ENCODE assay signal across 25 cellular contexts in the genomic region with DNA sequence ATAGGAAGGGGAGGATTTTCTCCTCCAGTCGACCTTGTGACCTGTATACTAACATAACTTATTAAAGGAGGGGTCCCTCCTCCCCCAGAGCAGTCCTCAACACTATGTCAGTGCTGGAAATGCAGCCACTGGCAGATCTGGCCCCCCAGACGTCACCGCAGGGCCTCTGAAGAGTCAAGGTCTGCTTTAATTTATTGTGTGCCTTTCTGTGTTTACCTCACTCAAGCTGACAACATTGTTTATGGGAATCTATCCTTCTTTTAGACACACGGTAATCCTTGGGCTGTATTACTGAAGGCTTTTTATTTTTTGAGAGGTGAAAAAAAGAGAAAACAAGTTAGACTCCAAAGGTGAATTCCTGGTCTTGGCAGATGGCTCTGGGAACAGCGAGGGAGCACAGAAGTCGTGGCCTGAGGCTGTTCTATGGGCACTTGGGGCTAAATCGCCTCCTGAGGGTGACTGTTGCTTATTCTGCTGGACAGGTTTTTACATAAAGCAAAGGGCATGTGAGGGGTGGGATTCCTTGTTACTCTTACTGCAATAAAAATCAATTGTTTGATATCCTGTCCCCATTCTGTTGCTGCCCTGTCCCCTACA. TPM values are rescaled to one million over a fixed set of nuclear protein-coding genes. Genes with fewer than 3 reads are reported as not detected.
DNase-seq lines count a peak whose midpoint lies in the region; ATAC-seq, FAIRE-seq and TF ChIP-seq lines count a peak whose summit lies in the region.
"Had no signal": no experiment of that assay in that cellular context is flagged by ENCODE, and none has a peak within 500 bp of the region (broad histone marks: within the 10 kb centered on the region; RNA-seq: fewer than 3 reads in every experiment).

No MANE protein-coding gene starts in this region.

- intact Hi-C loops in PC-9 (cut with micrococcal nuclease; ENCODE audit: unreplicated experiment), result no loop called here

- H4K20me1 ChIP-seq in PC-9 (ENCODE audit: insufficient read depth), result no peaks in the 10 kb centered on the region

- H3K36me3 ChIP-seq in small intestine (ENCODE audit: control insufficient read depth in 2 of 2, insufficient read depth in 2 of 2, low read length in 2 of 2) (peaks cover 2 to 5% of the 10 kb centered on the region in 2 donors), PC-9 (ENCODE audit: low read depth) (no peaks in the 10 kb centered on the region)
- H3K36me3 ChIP-seq: HAP-1, SJCRH30 had no signal

- no peak overlapping the region for H2AFZ ChIP-seq in PC-9
- H2AFZ ChIP-seq: GM23338 had no signal

- ATAC-seq in left lobe of liver, result peak; percentile 52
- ATAC-seq in HG02938 (IDR thresholded peaks at IDR 0.05; ENCODE audit: unreplicated experiment), result no peak
- no peak for ATAC-seq in HG03521 (IDR thresholded peaks at IDR 0.05; ENCODE audit: unreplicated experiment)
- ATAC-seq: GM23338, PC-3, Right ventricle myocardium inferior had no signal

- H3F3A ChIP-seq in PC-9 (ENCODE audit: insufficient read depth, low read depth), result no peaks in the 10 kb centered on the region

- peak overlapping the region; percentile 52 for H3K27ac Mint-ChIP-seq in endothelial cell (ENCODE audit: unreplicated experiment)
- H3K27ac Mint-ChIP-seq: CD4-positive, alpha-beta memory T cell; GM23338 had no signal

- no peak overlapping the region for H3K4me2 ChIP-seq in PC-9
- H3K4me2 ChIP-seq: GM23338 had no signal

- DNase-seq in NCI-H69 (lab: John Stamatoyannopoulos, UW) (peak; percentile 18), endothelial cell (ENCODE audit: low spot score) (no peak), left lobe of liver (ENCODE audit: low spot score) (no peak), small intestine (peak; percentile 23), PC-9 (no peak), NCI-H2171 treated with DMSO at 0.1 percent for 48 hours (lab: John Stamatoyannopoulos, UW) (no peak)
- DNase-seq: C1 segment of cervical spinal cord; CD4-positive, alpha-beta memory T cell; COR-L47; DMS53; NCI-H1048; NCI-H1417 treated with DMSO at 0.1 percent for 48 hours; NCI-H1694 treated with DMSO at 0.1 percent for 48 hours; NCI-H2081; NCI-H524; NCI-H774; PC-3; SJCRH30 had no signal

- no peak for FAIRE-seq in small intestine (lab: Jason Lieb, UNC)
- FAIRE-seq: G401.6 had no signal

- no TSS peak for BruUV-seq in PC-9 (replicated peaks; lab: Mats Ljungman, UMichigan)

- H3K9me3 Mint-ChIP-seq in endothelial cell (ENCODE audit: unreplicated experiment), result no peaks in the 10 kb centered on the region
- H3K9me3 Mint-ChIP-seq: CD4-positive, alpha-beta memory T cell; GM23338; IgD-negative memory B cell had no signal

- TF ChIP-seq CTCF in endothelial cell (IDR thresholded peaks at IDR 0.05; ENCODE audit: unreplicated experiment), result no peak
- no peak for TF ChIP-seq CTCF in PC-9 (conservative IDR thresholded peaks at IDR 0.05)

- H3K27me3 ChIP-seq in small intestine (ENCODE audit: control insufficient read depth in 2 of 2, insufficient read depth in 2 of 2, low read length in 2 of 2), result no peaks in the 10 kb centered on the region
- H3K27me3 ChIP-seq in PC-9 (ENCODE audit: insufficient read depth, low read depth), result no peaks in the 10 kb centered on the region

- POLR2A ChIA-PET in PC-9 (lab: Charles Lee; ENCODE audit: unreplicated experiment), result interaction anchor here (0.6 kb wide), 1 partner anchor 272 kb away, joined by 4 read pairs; no protein-coding TSS in a partner anchor

- peaks cover 0 to 8% of the 10 kb centered on the region in 2 donors for H3K4me1 ChIP-seq in small intestine (ENCODE audit: control insufficient read depth in 2 of 2, insufficient read depth in 1 of 2, low read depth in 1 of 2, low read length in 1 of 2)
- no peaks in the 10 kb centered on the region for H3K4me1 ChIP-seq in PC-9 (replicated peaks; ENCODE audit: insufficient read depth)
- H3K4me1 ChIP-seq: HAP-1, SJCRH30 had no signal

- 19 to 57% (median 33%) methylated on average over 7 of the region's 7 CpGs for WGBS in small intestine, 3 donors

- H3K9me3 ChIP-seq in small intestine (ENCODE audit: control insufficient read depth, low read depth), result no peaks in the 10 kb centered on the region
- no peaks in the 10 kb centered on the region for H3K9me3 ChIP-seq in PC-9 (ENCODE audit: insufficient read depth, low read depth)
- H3K9me3 ChIP-seq: HAP-1, SJCRH30 had no signal

- CTCF ChIA-PET in PC-9 (lab: Charles Lee), result interaction anchor here (0.7 to 1.4 kb wide), 2 partner anchors 13 to 234 kb away, joined by 3 to 6 read pairs; no protein-coding TSS in a partner anchor

- H3K4me3 Mint-ChIP-seq in endothelial cell (ENCODE audit: unreplicated experiment), result peak overlapping the region; percentile 21
- H3K4me3 Mint-ChIP-seq: CD4-positive, alpha-beta memory T cell; GM23338; IgD-negative memory B cell had no signal

- peaks cover 43% of the 10 kb centered on the region for H3K36me3 Mint-ChIP-seq in endothelial cell (ENCODE audit: low read depth, unreplicated experiment)
- H3K36me3 Mint-ChIP-seq: CD4-positive, alpha-beta memory T cell; IgD-negative memory B cell had no signal

- H3K4me1 Mint-ChIP-seq in endothelial cell (ENCODE audit: unreplicated experiment), result peaks cover 3% of the 10 kb centered on the region
- H3K4me1 Mint-ChIP-seq: CD4-positive, alpha-beta memory T cell; GM23338; IgD-negative memory B cell had no signal

- H3K9me2 ChIP-seq in PC-9 (ENCODE audit: insufficient read depth), result no peaks in the 10 kb centered on the region

- H3K79me2 ChIP-seq in PC-9 (ENCODE audit: low read depth), result no peaks in the 10 kb centered on the region

- H3K4me3 ChIP-seq in small intestine (ENCODE audit: low read depth in 1 of 2, low read length in 2 of 2) (no peak overlapping the region), PC-9 (no peak overlapping the region)
- H3K4me3 ChIP-seq: GM23338, HAP-1, SJCRH30 had no signal

- no peak overlapping the region for H3K27ac ChIP-seq in small intestine (ENCODE audit: low read depth in 1 of 2, low read length in 1 of 2)
- no peak overlapping the region for H3K27ac ChIP-seq in PC-9
- H3K27ac ChIP-seq: SJCRH30 had no signal

- H3K27me3 Mint-ChIP-seq in endothelial cell (ENCODE audit: unreplicated experiment), result peaks cover 5% of the 10 kb centered on the region
- H3K27me3 Mint-ChIP-seq: CD4-positive, alpha-beta memory T cell; IgD-negative memory B cell had no signal

RNA-seq across cellular contexts. Expression of a gene that starts 13.5 kb away (rescaled TPM):
- total RNA-seq in endothelial cell (ENCODE audit: unreplicated experiment), result 49.1 TPM
- 14.2 TPM for total RNA-seq in left lobe of liver
- 10 to 100 TPM in 2 of 3 donors, 1 to 10 TPM in 1; 7.8 to 10.1 (median 10.0) TPM for polyA plus RNA-seq in small intestine
- 43.4 and 44.1 TPM in 2 replicates for total RNA-seq in PC-9 (2021)

Comparison
In these comparisons a context has a peak if more than half of its experiments do, and no peak if none do; other contexts are left out.
1. DNase-seq: peak in NCI-H69 (single experiment) and small intestine (single experiment); none in endothelial cell (single experiment), left lobe of liver (single experiment), PC-9 (0 of 2) and NCI-H2171 treated with DMSO at 0.1 percent for 48 hours (single experiment).